In genomic region chr19:1229056-1229607, GRCh38 we compare ENCODE assay signal across 13 cellular contexts.
DNase-seq lines count a peak whose midpoint lies in the region; ATAC-seq lines count a peak whose summit lies in the region.
"Had no signal": no experiment of that assay in that cellular context is flagged by ENCODE, and none has a peak within 500 bp of the region (broad histone marks: within the 10 kb centered on the region; RNA-seq: fewer than 3 reads in every experiment).

No MANE protein-coding gene starts in this region.

- H3K27ac Mint-ChIP-seq in stimulated activated naive CD8-positive, alpha-beta T cell treated with anti-CD3 and anti-CD28 coated beads, Interleukin-15, amount 100 ng/mL, for 72 hours, result no peak overlapping the region
- H3K27ac Mint-ChIP-seq in stimulated activated memory B cell treated with anti-CD40 and anti-IgM and Interleukin-4, amounts not matched to agents 10 μg/mL and 1 μg/mL and 100 μg/mL, for 72 hours, result no peak overlapping the region
- H3K27ac Mint-ChIP-seq: B cell; CD4-positive, alpha-beta T cell; CD8-positive, alpha-beta T cell had no signal

- H3K9me3 Mint-ChIP-seq in stimulated activated naive CD8-positive, alpha-beta T cell treated with anti-CD3 and anti-CD28 coated beads, Interleukin-15, amount 100 ng/mL, for 72 hours, result no peaks in the 10 kb centered on the region
- H3K9me3 Mint-ChIP-seq in stimulated activated memory B cell treated with anti-CD40 and anti-IgM and Interleukin-4, amounts not matched to agents 10 μg/mL and 1 μg/mL and 100 μg/mL, for 72 hours, result no peaks in the 10 kb centered on the region
- H3K9me3 Mint-ChIP-seq: CD4-positive, alpha-beta T cell; CD8-positive, alpha-beta T cell had no signal

- H3K4me1 Mint-ChIP-seq in stimulated activated naive CD8-positive, alpha-beta T cell treated with anti-CD3 and anti-CD28 coated beads, Interleukin-15, amount 100 ng/mL, for 72 hours, result peaks cover 13% of the 10 kb centered on the region
- no peaks in the 10 kb centered on the region for H3K4me1 Mint-ChIP-seq in stimulated activated memory B cell treated with anti-CD40 and anti-IgM and Interleukin-4, amounts not matched to agents 10 μg/mL and 1 μg/mL and 100 μg/mL, for 72 hours
- H3K4me1 Mint-ChIP-seq: B cell had no signal

- H3K4me3 Mint-ChIP-seq in stimulated activated naive CD8-positive, alpha-beta T cell treated with anti-CD3 and anti-CD28 coated beads, Interleukin-15, amount 100 ng/mL, for 72 hours, result no peak overlapping the region
- H3K4me3 Mint-ChIP-seq in stimulated activated memory B cell treated with anti-CD40 and anti-IgM and Interleukin-4, amounts not matched to agents 10 μg/mL and 1 μg/mL and 100 μg/mL, for 72 hours, result no peak overlapping the region
- H3K4me3 Mint-ChIP-seq: B cell; CD4-positive, alpha-beta T cell; CD8-positive, alpha-beta T cell had no signal

- no peak for DNase-seq in stimulated activated naive CD8-positive, alpha-beta T cell treated with anti-CD3 and anti-CD28 coated beads, Interleukin-15, amount 100 ng/mL, for 72 hours
- no peak for DNase-seq in stimulated activated naive CD8-positive, alpha-beta T cell treated with anti-CD3 and anti-CD28 coated beads, Interleukin-15, Interleukin-2, amounts not matched to agents 100 U/mL and 50 U/mL, for 24 hours
- DNase-seq: AML-193; Caco-2; Calu3; CD4-positive, alpha-beta T cell; CD8-positive, alpha-beta T cell; DMS79 treated with DMSO at 0.1 percent for 48 hours; GF-D8 had no signal

- peaks cover 5% of the 10 kb centered on the region for H3K36me3 Mint-ChIP-seq in stimulated activated memory B cell treated with anti-CD40 and anti-IgM and Interleukin-4, amounts not matched to agents 10 μg/mL and 1 μg/mL and 100 μg/mL, for 72 hours
- H3K36me3 Mint-ChIP-seq: CD8-positive, alpha-beta T cell had no signal

- ATAC-seq in stimulated activated naive CD8-positive, alpha-beta T cell treated with anti-CD3 and anti-CD28 coated beads, Interleukin-15, amount 100 ng/mL, for 72 hours, result peak; percentile 24
- ATAC-seq in stimulated activated naive CD8-positive, alpha-beta T cell treated with anti-CD3 and anti-CD28 coated beads, Interleukin-15, Interleukin-2, amounts not matched to agents 100 U/mL and 50 U/mL, for 24 hours, result no peak
- peak; percentile 52 for ATAC-seq in stimulated activated memory B cell treated with anti-CD40 and anti-IgM and Interleukin-4, amounts not matched to agents 10 μg/mL and 1 μg/mL and 100 μg/mL, for 72 hours
- ATAC-seq in HG03469 (IDR thresholded peaks at IDR 0.05; ENCODE audit: unreplicated experiment), result no peak
- ATAC-seq: A549; CD8-positive, alpha-beta T cell had no signal

- H3K27me3 Mint-ChIP-seq in stimulated activated naive CD8-positive, alpha-beta T cell treated with anti-CD3 and anti-CD28 coated beads, Interleukin-15, amount 100 ng/mL, for 72 hours, result no peaks in the 10 kb centered on the region
- H3K27me3 Mint-ChIP-seq in stimulated activated memory B cell treated with anti-CD40 and anti-IgM and Interleukin-4, amounts not matched to agents 10 μg/mL and 1 μg/mL and 100 μg/mL, for 72 hours, result no peaks in the 10 kb centered on the region
- H3K27me3 Mint-ChIP-seq: B cell; CD4-positive, alpha-beta T cell had no signal

Comparison
In these comparisons a context has a peak if more than half of its experiments do, and no peak if none do; other contexts are left out.
1. ATAC-seq: peak in stimulated activated naive CD8-positive, alpha-beta T cell treated with anti-CD3 and anti-CD28 coated beads, Interleukin-15, amount 100 ng/mL, for 72 hours (single experiment) and stimulated activated memory B cell treated with anti-CD40 and anti-IgM and Interleukin-4, amounts not matched to agents 10 μg/mL and 1 μg/mL and 100 μg/mL, for 72 hours (single experiment); none in stimulated activated naive CD8-positive, alpha-beta T cell treated with anti-CD3 and anti-CD28 coated beads, Interleukin-15, Interleukin-2, amounts not matched to agents 100 U/mL and 50 U/mL, for 24 hours (single experiment) and HG03469 (single experiment).